10 cellular contexts compared by ENCODE assay signal in the genomic region with DNA sequence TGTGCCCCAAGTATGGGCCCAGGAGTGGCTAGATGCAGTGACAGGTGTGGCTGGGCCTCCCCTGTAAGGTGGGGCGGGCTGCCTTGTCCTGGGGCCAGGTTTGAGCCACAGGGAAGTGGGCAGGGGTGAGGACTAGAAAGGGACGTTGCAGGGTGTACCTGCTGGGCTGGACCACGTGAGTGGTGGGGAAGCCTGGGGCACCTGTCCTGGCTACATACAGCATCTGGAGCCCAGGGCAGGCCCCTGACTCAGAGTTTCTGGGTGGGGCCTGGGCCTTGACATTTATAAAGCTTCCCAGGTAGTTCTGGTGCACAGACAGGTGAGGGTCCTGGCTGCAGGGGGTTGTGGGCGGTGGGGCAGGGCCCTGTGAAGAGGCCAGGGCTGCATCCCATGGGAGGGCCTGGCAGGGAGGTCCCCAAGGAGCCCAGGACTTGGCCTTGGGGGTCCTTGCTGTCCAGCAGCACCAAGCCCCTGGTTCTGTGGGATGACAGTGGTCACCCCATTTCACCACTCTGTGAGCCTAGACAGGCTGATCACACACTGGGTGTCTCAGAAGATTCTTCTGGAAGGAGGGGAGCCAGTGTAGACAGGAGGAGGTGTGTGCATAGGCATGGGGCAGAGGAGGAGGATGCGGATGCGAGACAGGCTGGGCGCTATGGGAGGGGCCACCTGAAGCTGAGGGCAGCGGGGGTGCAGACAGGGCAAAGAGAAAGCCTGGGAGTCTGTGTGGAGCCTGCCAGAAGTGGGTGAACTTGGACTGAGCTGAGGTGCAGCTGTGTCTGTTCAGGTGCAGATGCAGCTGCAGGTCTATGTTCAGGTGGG.
A peak's percentile ranks its signal among the peaks of the same experiment; 100 is the strongest.
DNase-seq lines count a peak whose midpoint lies in the region; ATAC-seq and TF ChIP-seq lines count a peak whose summit lies in the region.
"Had no signal": no experiment of that assay in that cellular context is flagged by ENCODE, and none has a peak within 500 bp of the region (broad histone marks: within the 10 kb centered on the region; RNA-seq: fewer than 3 reads in every experiment).

No MANE protein-coding gene starts in this region.

- peak; percentile 37 to 39 for ATAC-seq in activated T-cell treated with anti-CD3 and anti-CD28 coated beads, Interleukin-2, amount 50 U/mL, for 72 hours (replicated peaks in 1 of 2)
- ATAC-seq in left colon (no peak), GM18870 (IDR thresholded peaks at IDR 0.05; ENCODE audit: unreplicated experiment) (no peak)

- H3K27me3 Mint-ChIP-seq in activated T-cell treated with anti-CD3 and anti-CD28 coated beads, Interleukin-2, amount 50 U/mL, for 72 hours (ENCODE audit: low read depth): no peaks in the 10 kb centered on the region
- H3K27me3 Mint-ChIP-seq: CD4-positive, CD25-positive, alpha-beta regulatory T cell had no signal

- H3K9me3 ChIP-seq in uterus: no peaks in the 10 kb centered on the region

- H3K4me1 ChIP-seq in uterus: no peaks in the 10 kb centered on the region

- peaks cover 0 to 4% of the 10 kb centered on the region in 2 donors for H3K9me3 Mint-ChIP-seq in activated T-cell treated with anti-CD3 and anti-CD28 coated beads, Interleukin-2, amount 50 U/mL, for 72 hours

- H3K4me1 Mint-ChIP-seq in activated T-cell treated with anti-CD3 and anti-CD28 coated beads, Interleukin-2, amount 50 U/mL, for 72 hours (ENCODE audit: low read depth): no peaks in the 10 kb centered on the region

- peak; percentile 23 for DNase-seq in stimulated activated CD4-positive, alpha-beta T cell treated with anti-CD3 and anti-CD28 coated beads, Interleukin-15, amount 100 ng/mL, for 24 hours
- no peak for DNase-seq in stimulated activated CD4-positive, alpha-beta T cell treated with anti-CD3 and anti-CD28 coated beads, Interleukin-4, amount 100 ng/mL, for 24 hours
- DNase-seq in activated T-cell treated with anti-CD3 and anti-CD28 coated beads, Interleukin-2, amount 50 U/mL, for 72 hours: peak in 1 of 2 donors; percentile 19
- DNase-seq in left colon (peak; percentile 2 to 22), uterus (peak; percentile 9), GM13977 (ENCODE audit: low spot score) (no peak), SW 1271 (lab: John Stamatoyannopoulos, UW) (no peak)
- DNase-seq: CD4-positive, CD25-positive, alpha-beta regulatory T cell; stimulated activated CD4-positive, alpha-beta T cell treated with anti-CD3 and anti-CD28 coated beads, Interleukin-4, amount 100 ng/mL, for 1 hour had no signal

- H3K27me3 ChIP-seq in uterus: no peaks in the 10 kb centered on the region

- intact Hi-C loops in left colon (cut with DNase I, micrococcal nuclease): no loop called here
- intact Hi-C loops in uterus (cut with DNase I; ENCODE audit: low total_unique reads): no loop called here

- TF ChIP-seq CTCF in uterus (IDR thresholded peaks at IDR 0.05) (no peak), GM13977 (IDR thresholded peaks at IDR 0.05; ENCODE audit: extremely low read depth, insufficient read depth, missing control alignments) (no peak)

- peaks cover 3 to 5% of the 10 kb centered on the region in 2 donors for H3K36me3 Mint-ChIP-seq in activated T-cell treated with anti-CD3 and anti-CD28 coated beads, Interleukin-2, amount 50 U/mL, for 72 hours (ENCODE audit: insufficient read depth in 2 of 2)

- no peak for TF ChIP-seq POLR2A in uterus (IDR thresholded peaks at IDR 0.05)

- no peak overlapping the region for H3K27ac ChIP-seq in uterus

- H3K27ac Mint-ChIP-seq in activated T-cell treated with anti-CD3 and anti-CD28 coated beads, Interleukin-2, amount 50 U/mL, for 72 hours: no peak overlapping the region

- H3K4me3 ChIP-seq in uterus: no peak overlapping the region

- in situ Hi-C loops in GM13977 (cut with MboI; ENCODE audit: low pct_unique_long_range_greater_than_20kb, low sequenced_read_pairs, unreplicated experiment): no loop called here

- no peak overlapping the region for H3K4me3 Mint-ChIP-seq in activated T-cell treated with anti-CD3 and anti-CD28 coated beads, Interleukin-2, amount 50 U/mL, for 72 hours
- H3K4me3 Mint-ChIP-seq: CD4-positive, CD25-positive, alpha-beta regulatory T cell had no signal

- no peaks in the 10 kb centered on the region for H3K36me3 ChIP-seq in uterus

Comparison
In these comparisons a context has a peak if more than half of its experiments do, and no peak if none do; other contexts are left out.
1. DNase-seq: peak in stimulated activated CD4-positive, alpha-beta T cell treated with anti-CD3 and anti-CD28 coated beads, Interleukin-15, amount 100 ng/mL, for 24 hours (single experiment), left colon (2 of 2) and uterus (2 of 2); none in stimulated activated CD4-positive, alpha-beta T cell treated with anti-CD3 and anti-CD28 coated beads, Interleukin-4, amount 100 ng/mL, for 24 hours (single experiment), GM13977 (single experiment) and SW 1271 (0 of 2).
2. ATAC-seq: peak in activated T-cell treated with anti-CD3 and anti-CD28 coated beads, Interleukin-2, amount 50 U/mL, for 72 hours (2 of 2); none in left colon (single experiment) and GM18870 (single experiment).